Comparison of ENCODE assay signal across 10 cellular contexts in genomic region chr3:44762690-44763089, GRCh38. TPM values are rescaled to one million over a fixed set of nuclear protein-coding genes. Genes with fewer than 3 reads are reported as not detected.
DNase-seq lines count a peak whose midpoint lies in the region; ATAC-seq and TF ChIP-seq lines count a peak whose summit lies in the region.
"Had no signal": no experiment of that assay in that cellular context is flagged by ENCODE, and none has a peak within 500 bp of the region (broad histone marks: within the 10 kb centered on the region; RNA-seq: fewer than 3 reads in every experiment).

No MANE protein-coding gene starts in this region.

- H3K4me3 ChIP-seq in GM06990 (replicated peaks; ENCODE audit: low read depth, low read length), result peak overlapping the region; percentile 97
- H3K4me3 ChIP-seq in choroid plexus epithelial cell (ENCODE audit: low read depth, low read length), result peak overlapping the region; percentile 71
- H3K4me3 ChIP-seq in vagina, result no peak overlapping the region

- H3K36me3 ChIP-seq in GM06990 (ENCODE audit: control insufficient read depth, insufficient read depth, low read length), result peaks cover 4% of the 10 kb centered on the region
- peaks cover 0 to 6% of the 10 kb centered on the region in 2 donors for H3K36me3 ChIP-seq in vagina
- H3K36me3 ChIP-seq: sigmoid colon, thyroid gland had no signal

- H3K27me3 Mint-ChIP-seq in nephron progenitor cell (ENCODE audit: low read depth, poor library complexity), result no peaks in the 10 kb centered on the region

- H3K9me3 Mint-ChIP-seq in nephron progenitor cell, result peaks cover 96% of the 10 kb centered on the region

- peaks cover 15% of the 10 kb centered on the region for H3K4me1 ChIP-seq in vagina

- no peaks in the 10 kb centered on the region for H3K9me3 ChIP-seq in vagina
- H3K9me3 ChIP-seq: thyroid gland had no signal

- intact Hi-C loops in vagina (cut with DNase I), result no loop called here

- no peak for ATAC-seq in GM19324 (IDR thresholded peaks at IDR 0.05; ENCODE audit: low FRiP score, unreplicated experiment)

- TF ChIP-seq CTCF in GM06990 (IDR thresholded peaks at IDR 0.05; ENCODE audit: insufficient read depth, low read length, poor library complexity, severe bottlenecking) (no peak), choroid plexus epithelial cell (conservative IDR thresholded peaks at IDR 0.05; ENCODE audit: low read depth, low read length) (no peak), nephron progenitor cell (IDR thresholded peaks at IDR 0.05) (no peak), vagina (IDR thresholded peaks at IDR 0.05) (no peak)

- DNase-seq in GM06990 (ENCODE audit: extremely low read depth, insufficient read length), result no peak
- peak; percentile 3 for DNase-seq in NAMALWA (ENCODE audit: low spot score)
- no peak for DNase-seq in choroid plexus epithelial cell (ENCODE audit: low read depth)
- no peak for DNase-seq in nephron progenitor cell
- DNase-seq in Kasumi-1 (lab: John Stamatoyannopoulos, UW), result no peak
- DNase-seq in vagina (ENCODE audit: extremely low spot score in 2 of 2), result no peak
- DNase-seq in D341Med (ENCODE audit: low spot score), result no peak
- DNase-seq: sigmoid colon, thyroid gland had no signal

- TF ChIP-seq POLR2A in vagina (IDR thresholded peaks at IDR 0.05), result no peak

- H3K27ac Mint-ChIP-seq in nephron progenitor cell, result peak overlapping the region; percentile 71

- no peak overlapping the region for H3K27ac ChIP-seq in vagina
- H3K27ac ChIP-seq: sigmoid colon, thyroid gland had no signal

- peak overlapping the region; percentile 91 for H3K4me3 Mint-ChIP-seq in nephron progenitor cell

- no peaks in the 10 kb centered on the region for H3K27me3 ChIP-seq in GM06990 (replicated peaks; ENCODE audit: control insufficient read depth, insufficient read depth, low read length)
- H3K27me3 ChIP-seq in vagina, result no peaks in the 10 kb centered on the region
- H3K27me3 ChIP-seq: sigmoid colon, thyroid gland had no signal

- H3K4me1 Mint-ChIP-seq in nephron progenitor cell, result peaks cover 10% of the 10 kb centered on the region

- H3K36me3 Mint-ChIP-seq in nephron progenitor cell (ENCODE audit: low read depth), result peaks cover 87% of the 10 kb centered on the region

RNA-seq across cellular contexts. Expression of gene KIF15, which starts 1.1 kb away (rescaled TPM):
- total RNA-seq in vagina, result 2.2 TPM

RNA-seq across cellular contexts. Expression of gene KIAA1143, which starts 1.3 kb away (rescaled TPM):
- total RNA-seq in vagina, result 14.0 TPM

RNA-seq across cellular contexts. Expression of gene ZNF501, which starts 33.3 kb away (rescaled TPM):
- total RNA-seq in vagina, result 2.7 TPM

RNA-seq across cellular contexts. Expression of gene ZNF502, which starts 50.2 kb away (rescaled TPM):
- 4.4 TPM for total RNA-seq in vagina

Comparison
In these comparisons a context has a peak if more than half of its experiments do, and no peak if none do; other contexts are left out.
1. H3K4me3 ChIP-seq: peak in GM06990 (single experiment) and choroid plexus epithelial cell (single experiment); none in vagina (0 of 2).